10 cellular contexts compared by ENCODE assay signal in genomic region chr20:35403302-35403906, GRCh38. TPM values are rescaled to one million over a fixed set of nuclear protein-coding genes. Genes with fewer than 3 reads are reported as not detected.
DNase-seq lines count a peak whose midpoint lies in the region; ATAC-seq and TF ChIP-seq lines count a peak whose summit lies in the region.
"Not testable (repeated sequence)": the region's sequence is repeated elsewhere in the genome, so short reads cannot be mapped to it uniquely, and the experiment has no call there.
"Had no signal": no experiment of that assay in that cellular context is flagged by ENCODE, and none has a peak within 500 bp of the region (broad histone marks: within the 10 kb centered on the region; RNA-seq: fewer than 3 reads in every experiment).

No MANE protein-coding gene starts in this region.

- DNase-seq in A172 (ENCODE audit: low spot score): peak; percentile 27
- DNase-seq in NCI-H2029 (lab: John Stamatoyannopoulos, UW): peak; percentile 85
- peak; percentile 13 for DNase-seq in NCI-H2196 treated with DMSO at 0.1 percent for 48 hours (lab: John Stamatoyannopoulos, UW; ENCODE audit: unreplicated experiment)
- peak; percentile 42 for DNase-seq in RPMI7951 (ENCODE audit: low read depth)
- DNase-seq in astrocyte of the hippocampus (ENCODE audit: low read depth, low spot score): peak; percentile 15
- DNase-seq in foreskin keratinocyte: peak; percentile 16 to 58

- not testable (repeated sequence) for H3K9me3 ChIP-seq in HEK293 (ENCODE audit: control insufficient read depth, insufficient read depth, low read depth, low read length)

- POLR2A ChIA-PET in HEK293 (lab: Yijun Ruan, JAX): interaction anchor here (0.7 to 1.0 kb wide), 2 partner anchors 8 to 263 kb away, joined by 4 to 5 read pairs; partner anchors contain the start of gene UQCC1

- H3K4me3 ChIP-seq in HEK293 (ENCODE audit: low read depth, low read length): not testable (repeated sequence)

- CTCF ChIA-PET in HEK293 (lab: Yijun Ruan, JAX): not testable (repeated sequence)

- not testable (repeated sequence) for TF ChIP-seq CTCF in HEK293 (tag by site-specific recombination; IDR thresholded peaks at IDR 0.05); foreskin keratinocyte (conservative IDR thresholded peaks at IDR 0.05)

- H3K27ac ChIP-seq in HEK293 (ENCODE audit: extremely low read depth, low read depth, low read length); foreskin keratinocyte: not testable (repeated sequence)

- H3K27me3 ChIP-seq in foreskin keratinocyte: not testable (repeated sequence)

- peak; percentile 74 for ATAC-seq in esophagus mucosa
- not testable (repeated sequence) for ATAC-seq in foreskin keratinocyte

- peaks cover 19 to 33% of the 10 kb centered on the region in 2 experiments for H3K36me3 ChIP-seq in HEK293 (ENCODE audit: control insufficient read depth in 2 of 2, insufficient read depth in 1 of 2, low read length in 2 of 2)

- H3K4me1 ChIP-seq in HEK293 (ENCODE audit: control insufficient read depth, insufficient read depth, low read length); foreskin keratinocyte: not testable (repeated sequence)

TF ChIP-seq in HEK293, 187 proteins besides CTCF, POLR2A, EP300 and RAD21:
- TF ChIP-seq ZNF280D (tag by site-specific recombination; IDR thresholded peaks at IDR 0.05) (peak; percentile 29; the same call in 1 of the 2 replicates), ZNF580 (tag by site-specific recombination; IDR thresholded peaks at IDR 0.05) (peak; percentile 41; the same call in 1 of the 2 replicates), ZNF146 (tag by site-specific recombination; IDR thresholded peaks at IDR 0.05) (peak; percentile 97)

RNA-seq across cellular contexts. Expression of gene UQCC1, which starts 8.4 kb away (rescaled TPM):
- 37.6 and 46.1 TPM in 2 replicates for total RNA-seq in A172 (2014; rRNA removed; shearing (Covaris generic))
- total RNA-seq in RPMI7951 (2014; rRNA removed; shearing (Covaris generic)): 36.5 and 42.9 TPM in 2 replicates
- total RNA-seq in esophagus mucosa (32.5 TPM), foreskin keratinocyte (31.0 and 35.6 TPM in 2 replicates)
- polyA plus RNA-seq in foreskin keratinocyte: 24.7 and 31.0 TPM in 2 replicates

RNA-seq across cellular contexts. Expression of gene GDF5, which starts 34.6 kb away (rescaled TPM):
- total RNA-seq in A172 (2014; rRNA removed; shearing (Covaris generic)): 1.7 and 1.9 TPM in 2 replicates
- 1.8 and 2.2 TPM in 2 replicates for total RNA-seq in RPMI7951 (2014; rRNA removed; shearing (Covaris generic))
- total RNA-seq in esophagus mucosa (not detected), foreskin keratinocyte (0.27 and 0.60 TPM in 2 replicates)
- 0.25 and 0.45 TPM in 2 replicates for polyA plus RNA-seq in foreskin keratinocyte
- total RNA-seq: CD4-positive, CD25-positive, alpha-beta regulatory T cell had no signal
- polyA plus RNA-seq: CD4-positive, CD25-positive, alpha-beta regulatory T cell; IgD-negative memory B cell had no signal

RNA-seq across cellular contexts. Expression of gene CEP250, which starts 52.0 kb away (rescaled TPM):
- total RNA-seq in A172 (2014; rRNA removed; shearing (Covaris generic)): 18.4 and 21.4 TPM in 2 replicates
- 25.5 and 49.8 TPM in 2 replicates for total RNA-seq in RPMI7951 (2014; rRNA removed; shearing (Covaris generic))
- total RNA-seq in esophagus mucosa: 13.6 TPM
- 30.6 and 36.1 TPM in 2 replicates for total RNA-seq in foreskin keratinocyte
- 9.9 and 12.1 TPM in 2 replicates for polyA plus RNA-seq in foreskin keratinocyte

Comparison
In these comparisons a context has a peak if more than half of its experiments do, and no peak if none do; other contexts are left out.
1. DNase-seq: peak in every context shown above with its lines; median percentile 85 in NCI-H2029; 42 in RPMI7951; 37 in foreskin keratinocyte; 27 in A172; 15 in astrocyte of the hippocampus; 13 in NCI-H2196 treated with DMSO at 0.1 percent for 48 hours.